17 cellular contexts compared by ENCODE assay signal in genomic region chr1:31054958-31055481, GRCh38. TPM values are rescaled to one million over a fixed set of nuclear protein-coding genes. Genes with fewer than 3 reads are reported as not detected.
A peak's percentile ranks its signal among the peaks of the same experiment; 100 is the strongest.
DNase-seq lines count a peak whose midpoint lies in the region; ATAC-seq and TF ChIP-seq lines count a peak whose summit lies in the region.
"Had no signal": no experiment of that assay in that cellular context is flagged by ENCODE, and none has a peak within 500 bp of the region (broad histone marks: within the 10 kb centered on the region; RNA-seq: fewer than 3 reads in every experiment).

No MANE protein-coding gene starts in this region.

- peak overlapping the region; percentile 61 for H3K4me3 ChIP-seq in CD4-positive, CD25-positive, alpha-beta regulatory T cell (ENCODE audit: low read depth, low read length)
- H3K4me3 ChIP-seq in GM23338, result no peak overlapping the region
- no peak overlapping the region for H3K4me3 ChIP-seq in neutrophil (ENCODE audit: low read depth in 1 of 2, low read length in 1 of 2)
- H3K4me3 ChIP-seq: BLaER1 treated with 17β-estradiol and CSF1 and Interleukin-3, amounts not matched to agents 10 nM and 100 nM; ovary; SK-N-MC; transverse colon had no signal

- peaks cover 0 to 2% (median 0%) of the 10 kb centered on the region in 7 donors for H3K9me3 Mint-ChIP-seq in CD4-positive, CD25-positive, alpha-beta regulatory T cell
- H3K9me3 Mint-ChIP-seq in GM23338, result no peaks in the 10 kb centered on the region
- no peaks in the 10 kb centered on the region for H3K9me3 Mint-ChIP-seq in MCF 10A (ENCODE audit: unreplicated experiment)

- H3K27me3 ChIP-seq in CD4-positive, CD25-positive, alpha-beta regulatory T cell (ENCODE audit: control insufficient read depth, insufficient read depth, low read length), result no peaks in the 10 kb centered on the region
- H3K27me3 ChIP-seq in GM23338 (ENCODE audit: insufficient read depth) (no peaks in the 10 kb centered on the region), neutrophil (no peaks in the 10 kb centered on the region)
- H3K27me3 ChIP-seq: BLaER1 treated with 17β-estradiol and CSF1 and Interleukin-3, amounts not matched to agents 10 nM and 100 nM; foreskin keratinocyte; ovary; transverse colon had no signal

- CTCF ChIA-PET in MCF 10A (lab: Yijun Ruan, JAX), result interaction anchor here (0.6 to 0.7 kb wide), 2 partner anchors 110 to 312 kb away, joined by 3 to 4 read pairs; no protein-coding TSS in a partner anchor

- no peaks in the 10 kb centered on the region for H3K9me2 ChIP-seq in GM23338 (ENCODE audit: insufficient read depth)

- peaks cover 26 to 88% (median 55%) of the 10 kb centered on the region in 4 donors for H3K4me1 Mint-ChIP-seq in CD4-positive, CD25-positive, alpha-beta regulatory T cell
- H3K4me1 Mint-ChIP-seq in GM23338, result peaks cover 17% of the 10 kb centered on the region; the same call in 2 of the 3 replicates
- peaks cover 16% of the 10 kb centered on the region for H3K4me1 Mint-ChIP-seq in MCF 10A (ENCODE audit: insufficient read depth, unreplicated experiment)

- 0 out of 2 replicates have a peak overlapping the region, but pooled peaks have one; percentile 22 for H3K4me2 ChIP-seq in GM23338

- 0 out of 2 replicates have a peak, but pooled peaks cover 12% of the 10 kb centered on the region for H3F3A ChIP-seq in GM23338 (replicated peaks; ENCODE audit: low read depth)

- peak overlapping the region; percentile 21 to 75 (median 62) for H3K4me3 Mint-ChIP-seq in CD4-positive, CD25-positive, alpha-beta regulatory T cell
- H3K4me3 Mint-ChIP-seq in GM23338 (no peak overlapping the region), MCF 10A (ENCODE audit: unreplicated experiment) (no peak overlapping the region)

- H3K4me1 ChIP-seq in CD4-positive, CD25-positive, alpha-beta regulatory T cell (ENCODE audit: control insufficient read depth, insufficient read depth, low read length, poor library complexity, severe bottlenecking), result peaks cover 79% of the 10 kb centered on the region
- peaks cover 13% of the 10 kb centered on the region for H3K4me1 ChIP-seq in GM23338 (ENCODE audit: insufficient read depth)
- H3K4me1 ChIP-seq in neutrophil (ENCODE audit: control insufficient read depth in 1 of 2, insufficient read depth in 1 of 2, low read depth in 1 of 2, low read length in 1 of 2), result peaks cover 0 to 2% of the 10 kb centered on the region in 2 experiments

- H4K20me1 ChIP-seq in GM23338 (replicated peaks; ENCODE audit: insufficient read depth), result peaks cover 95% of the 10 kb centered on the region

- H3K27ac Mint-ChIP-seq in CD4-positive, CD25-positive, alpha-beta regulatory T cell, result peak overlapping the region; percentile 78 to 86 (median 79)
- H3K27ac Mint-ChIP-seq in GM23338 (no peak overlapping the region), MCF 10A (ENCODE audit: low read depth, unreplicated experiment) (peak overlapping the region; percentile 75)

- H2AFZ ChIP-seq in GM23338, result no peak overlapping the region

- intact Hi-C loops in MCF 10A (cut with micrococcal nuclease), result no loop called here

- H3K9me3 ChIP-seq in CD4-positive, CD25-positive, alpha-beta regulatory T cell (ENCODE audit: control insufficient read depth in 2 of 2, low read length in 2 of 2), result no peaks in the 10 kb centered on the region
- H3K9me3 ChIP-seq in neutrophil, result no peaks in the 10 kb centered on the region
- H3K9me3 ChIP-seq: BLaER1 treated with 17β-estradiol and CSF1 and Interleukin-3, amounts not matched to agents 10 nM and 100 nM; ovary; transverse colon had no signal

- POLR2A ChIA-PET in MCF 10A (lab: Yijun Ruan, JAX), result interaction anchor here (1.4 kb wide), 1 partner anchor 9 kb away, joined by 9 read pairs; no protein-coding TSS in a partner anchor

- TSS peak; percentile 1 for BruUV-seq in MCF 10A (replicated peaks; lab: Mats Ljungman, UMichigan)

- H3K36me3 ChIP-seq in CD4-positive, CD25-positive, alpha-beta regulatory T cell (ENCODE audit: control insufficient read depth, insufficient read depth, low read length), result peaks cover 33% of the 10 kb centered on the region
- H3K36me3 ChIP-seq in GM23338 (ENCODE audit: insufficient read depth) (peaks cover 33% of the 10 kb centered on the region), neutrophil (peaks cover 32% of the 10 kb centered on the region)
- H3K36me3 ChIP-seq: ovary had no signal

- H3K79me2 ChIP-seq in GM23338 (replicated peaks; ENCODE audit: insufficient read depth), result peaks cover 100% of the 10 kb centered on the region

- DNase-seq in CD4-positive, CD25-positive, alpha-beta regulatory T cell, result no peak
- no peak for DNase-seq in GM23338 (ENCODE audit: low spot score)
- no peak for DNase-seq in MCF 10A (ENCODE audit: unreplicated experiment)
- DNase-seq in stimulated activated CD4-positive, alpha-beta T cell treated with anti-CD3 and anti-CD28 coated beads, Interleukin-12 subunit alpha, Interleukin-12 subunit beta, amount 100 ng/mL, for 4 hours, result no peak
- DNase-seq in stimulated activated CD4-positive, alpha-beta T cell treated with anti-CD3 and anti-CD28 coated beads, Interleukin-15, amount 100 ng/mL, for 24 hours, result no peak
- DNase-seq: activated CD8-positive, alpha-beta memory T cell treated with anti-CD3 and anti-CD28 coated beads, Interleukin-2, amount 50 U/mL, for 48 hours; foreskin keratinocyte; midbrain; NCI-H1092 treated with DMSO at 0.1 percent for 48 hours; NCI-H446; OCI-M1; ovary; transverse colon had no signal

- H3K27me3 Mint-ChIP-seq in CD4-positive, CD25-positive, alpha-beta regulatory T cell, result no peaks in the 10 kb centered on the region
- H3K27me3 Mint-ChIP-seq in GM23338 (ENCODE audit: insufficient read depth, low read depth, poor library complexity) (peaks cover 6% of the 10 kb centered on the region), MCF 10A (ENCODE audit: insufficient read depth, unreplicated experiment) (no peaks in the 10 kb centered on the region)

- TF ChIP-seq CTCF in GM23338 (conservative IDR thresholded peaks at IDR 0.05; ENCODE audit: low read depth in 2 of 2) (no peak), MCF 10A (IDR thresholded peaks at IDR 0.05; ENCODE audit: unreplicated experiment) (no peak), neutrophil (IDR thresholded peaks at IDR 0.05) (no peak)

- ATAC-seq in CD4-positive, CD25-positive, alpha-beta regulatory T cell (ENCODE audit: low read depth in 2 of 2), result no peak
- ATAC-seq in GM23338 (no peak), HG03565 (IDR thresholded peaks at IDR 0.05; ENCODE audit: unreplicated experiment) (no peak)
- ATAC-seq: foreskin keratinocyte had no signal

- peak overlapping the region; percentile 43 for H3K27ac ChIP-seq in CD4-positive, CD25-positive, alpha-beta regulatory T cell (ENCODE audit: insufficient read depth, low read length, poor library complexity, severe bottlenecking)
- H3K27ac ChIP-seq in GM23338 (ENCODE audit: low read depth), result peak overlapping the region; percentile 55; the same call in 1 of the 2 replicates
- H3K27ac ChIP-seq in neutrophil, result peak overlapping the region; percentile 3
- H3K27ac ChIP-seq: BLaER1 treated with 17β-estradiol and CSF1 and Interleukin-3, amounts not matched to agents 10 nM and 100 nM; foreskin keratinocyte; ovary; SK-N-MC had no signal

- H3K36me3 Mint-ChIP-seq in CD4-positive, CD25-positive, alpha-beta regulatory T cell, result peaks cover 48% of the 10 kb centered on the region
- peaks cover 80% of the 10 kb centered on the region for H3K36me3 Mint-ChIP-seq in GM23338 (ENCODE audit: low read depth)
- peaks cover 88% of the 10 kb centered on the region for H3K36me3 Mint-ChIP-seq in MCF 10A (ENCODE audit: insufficient read depth, unreplicated experiment)

RNA-seq across cellular contexts. Expression of gene PUM1, which starts 10.5 kb away (rescaled TPM):
- 283 TPM for total RNA-seq in CD4-positive, CD25-positive, alpha-beta regulatory T cell
- 100 to 1,000 TPM; 108 to 149 (median 132) TPM for polyA plus RNA-seq in CD4-positive, CD25-positive, alpha-beta regulatory T cell
- total RNA-seq in GM23338 (2014; rRNA removed; shearing (Covaris generic)), result 117 and 121 TPM in 2 replicates
- 44.4 and 49.5 TPM in 2 replicates for polyA plus RNA-seq in GM23338 (2016; fragmentation: Nextera tagmentation; extraction: Ambion mirVana)
- total RNA-seq in MCF 10A (2022), result 107 and 110 TPM in 2 replicates

Comparison
In these comparisons a context has a peak if more than half of its experiments do, and no peak if none do; other contexts are left out.
1. H3K27ac ChIP-seq: peak in every context shown above with its lines; median percentile 55 in GM23338; 43 in CD4-positive, CD25-positive, alpha-beta regulatory T cell; 3 in neutrophil.
2. H3K4me3 Mint-ChIP-seq: peak in CD4-positive, CD25-positive, alpha-beta regulatory T cell (4 of 4); none in GM23338 (single experiment) and MCF 10A (single experiment).